8 cellular contexts compared by ENCODE assay signal in genomic region chr9:129383415-129384088, GRCh38.
DNase-seq lines count a peak whose midpoint lies in the region; ATAC-seq and TF ChIP-seq lines count a peak whose summit lies in the region.

No MANE protein-coding gene starts in this region.

- no TSS peak for BruUV-seq in mammary epithelial cell (replicated peaks; lab: Mats Ljungman, UMichigan)

- H3K27me3 ChIP-seq in BLaER1 (peaks cover 13% of the 10 kb centered on the region), MM.1S (replicated peaks; ENCODE audit: insufficient read depth, low read length) (peaks cover 59% of the 10 kb centered on the region), mammary epithelial cell (ENCODE audit: insufficient read depth, low read length) (no peaks in the 10 kb centered on the region)

- CTCF ChIA-PET in WTC11 (lab: Charles Lee): interaction anchor here (0.5 to 2.9 kb wide), 8 partner anchors 8 to 244 kb away, joined by 3 to 9 read pairs (median 5); no protein-coding TSS in a partner anchor
- CTCF ChIA-PET in mammary epithelial cell (lab: Charles Lee; ENCODE audit: low non-redundant PET): no interaction called here

- H3K9me3 Mint-ChIP-seq in WTC11 (no peaks in the 10 kb centered on the region), immature natural killer cell (no peaks in the 10 kb centered on the region)

- POLR2A ChIA-PET in WTC11 (lab: Charles Lee): interaction anchor here (1.1 kb wide), 1 partner anchor 31 kb away, joined by 5 read pairs; no protein-coding TSS in a partner anchor

- H3K4me3 Mint-ChIP-seq in WTC11 (peak overlapping the region; percentile 58), immature natural killer cell (peak overlapping the region; percentile 73 to 86 (median 78))

- H3K4me3 ChIP-seq in BLaER1: peak overlapping the region; percentile 69
- peak overlapping the region; percentile 54 for H3K4me3 ChIP-seq in MM.1S (ENCODE audit: low read length)
- peak overlapping the region; percentile 37 to 58 (median 45) for H3K4me3 ChIP-seq in mammary epithelial cell (replicated peaks in 1 of 3; ENCODE audit: insufficient read depth in 1 of 3, low read depth in 2 of 3, low read length in 3 of 3)

- peaks cover 12% of the 10 kb centered on the region for H3K27me3 Mint-ChIP-seq in WTC11 (ENCODE audit: low read depth)
- peaks cover 0 to 3% (median 0%) of the 10 kb centered on the region in 3 donors for H3K27me3 Mint-ChIP-seq in immature natural killer cell (ENCODE audit: low read depth in 3 of 3)

- intact Hi-C loops in mammary epithelial cell (cut with micrococcal nuclease): loop anchor here (1.0 to 5.0 kb wide), 5 partner anchors 51 to 244 kb away; partner anchors contain the start of gene IER5L

- H3K4me1 Mint-ChIP-seq in WTC11: peaks cover 25% of the 10 kb centered on the region
- H3K4me1 Mint-ChIP-seq in immature natural killer cell: peaks cover 6 to 8% of the 10 kb centered on the region in 2 donors

- peak overlapping the region; percentile 99 for H3K4me2 ChIP-seq in BLaER1
- peak overlapping the region; percentile 88 for H3K4me2 ChIP-seq in MM.1S (ENCODE audit: low read depth, low read length)
- peak overlapping the region; percentile 91 for H3K4me2 ChIP-seq in mammary epithelial cell (ENCODE audit: insufficient read depth, low read depth, low read length)

- H3K27ac ChIP-seq in BLaER1 (peak overlapping the region; percentile 91), MM.1S (ENCODE audit: low read length) (no peak overlapping the region), mammary epithelial cell (ENCODE audit: insufficient read depth, low read depth, low read length) (no peak overlapping the region)

- 5% methylated on average over 39 of the region's 72 CpGs for WGBS in mammary epithelial cell (ENCODE audit: low coverage, missing lambda C conversion rate)

- H3K27ac Mint-ChIP-seq in WTC11: no peak overlapping the region
- peak overlapping the region; percentile 58 to 91 (median 80) for H3K27ac Mint-ChIP-seq in immature natural killer cell

- H4K20me1 ChIP-seq in BLaER1 (no peaks in the 10 kb centered on the region), MM.1S (ENCODE audit: insufficient read depth, low read length) (no peaks in the 10 kb centered on the region), mammary epithelial cell (ENCODE audit: insufficient read depth, low read length) (no peaks in the 10 kb centered on the region)

- ATAC-seq in GM19397 (IDR thresholded peaks at IDR 0.05; ENCODE audit: unreplicated experiment) (peak; percentile 77), WTC11 (peak; percentile 41)

- no peaks in the 10 kb centered on the region for H3K9me3 ChIP-seq in BLaER1
- H3K9me3 ChIP-seq in MM.1S (replicated peaks; ENCODE audit: insufficient read depth, low read length): no peaks in the 10 kb centered on the region
- no peaks in the 10 kb centered on the region for H3K9me3 ChIP-seq in mammary epithelial cell (replicated peaks; ENCODE audit: insufficient read depth, low read length)

- TF ChIP-seq CTCF in MM.1S (IDR thresholded peaks at IDR 0.05; ENCODE audit: low read length) (no peak), WTC11 (IDR thresholded peaks at IDR 0.05) (no peak), mammary epithelial cell (conservative IDR thresholded peaks at IDR 0.05 in 1 of 2, IDR thresholded peaks at IDR 0.05 in 1 of 2; ENCODE audit: extremely low read depth in 1 of 2, insufficient read depth in 1 of 2, low read depth in 1 of 2, low read length in 2 of 2) (peak in 1 of 2 donors; percentile 31)

- H3K79me2 ChIP-seq in MM.1S (ENCODE audit: low read length) (no peaks in the 10 kb centered on the region), mammary epithelial cell (ENCODE audit: insufficient read depth, low read length) (no peaks in the 10 kb centered on the region)

- H3F3A ChIP-seq in MM.1S (ENCODE audit: insufficient read depth, low read length): no peaks in the 10 kb centered on the region

- in situ Hi-C loops in mammary epithelial cell (cut with MboI; ENCODE audit: low sequenced_read_pairs in 2 of 2): no loop called here

- peaks cover 54% of the 10 kb centered on the region for H3K4me1 ChIP-seq in BLaER1
- no peaks in the 10 kb centered on the region for H3K4me1 ChIP-seq in MM.1S (ENCODE audit: low read length)
- peaks cover 16% of the 10 kb centered on the region for H3K4me1 ChIP-seq in mammary epithelial cell (ENCODE audit: insufficient read depth, low read length)

- H3K36me3 ChIP-seq in BLaER1 (no peaks in the 10 kb centered on the region), MM.1S (replicated peaks; ENCODE audit: insufficient read depth, low read length) (no peaks in the 10 kb centered on the region), mammary epithelial cell (ENCODE audit: insufficient read depth, low read length) (no peaks in the 10 kb centered on the region)

- H3K36me3 Mint-ChIP-seq in WTC11 (no peaks in the 10 kb centered on the region), immature natural killer cell (peaks cover 0 to 3% (median 0%) of the 10 kb centered on the region in 3 donors)

- H2AFZ ChIP-seq in MM.1S (ENCODE audit: low read length): peak overlapping the region; percentile 42
- peak overlapping the region; percentile 91 for H2AFZ ChIP-seq in mammary epithelial cell (ENCODE audit: low read depth, low read length)

- DNase-seq in MM.1S: peak; percentile 73
- DNase-seq in WTC11 (ENCODE audit: low spot score): peak; percentile 51
- peak; percentile 73 for DNase-seq in mammary epithelial cell
- DNase-seq in immature natural killer cell: peak; percentile 73 to 81 (median 78)
- peak; percentile 35 for DNase-seq in smooth muscle cell of the brain vasculature (ENCODE audit: low read depth, low spot score)
- DNase-seq in OCI-M2 (lab: John Stamatoyannopoulos, UW; ENCODE audit: unreplicated experiment): no peak

- H3K9me2 ChIP-seq in MM.1S (replicated peaks; ENCODE audit: insufficient read depth, low read length): no peaks in the 10 kb centered on the region

- H3K9ac ChIP-seq in BLaER1 (peak overlapping the region; percentile 81), MM.1S (ENCODE audit: low read length) (no peak overlapping the region), mammary epithelial cell (ENCODE audit: insufficient read depth, low read length) (peak overlapping the region; percentile 23)

- dilution Hi-C loops in mammary epithelial cell (cut with HindIII; ENCODE audit: low sequenced_read_pairs): loop anchor here (5.0 kb wide), 1 partner anchor 199 kb away; no protein-coding TSS in a partner anchor

TF ChIP-seq in WTC11, 78 proteins besides CTCF, POLR2A, EP300 and RAD21:
- TF ChIP-seq E2F5 (CRISPR knock-in tag; IDR thresholded peaks at IDR 0.05): 0 out of 2 replicates have a peak, but pooled peaks have one; percentile 32
- TF ChIP-seq ERG (CRISPR knock-in tag; IDR thresholded peaks at IDR 0.05): no peak
